ENCODE assay signal across 8 cellular contexts in genomic region chr2:219205981-219206441, GRCh38. TPM values are rescaled to one million over a fixed set of nuclear protein-coding genes. Genes with fewer than 3 reads are reported as not detected.
DNase-seq lines count a peak whose midpoint lies in the region; ATAC-seq, FAIRE-seq and TF ChIP-seq lines count a peak whose summit lies in the region.

No MANE protein-coding gene starts in this region.

- SMC1A ChIA-PET in GM12878 (lab: Charles Lee; ENCODE audit: uncharacterized antibody, unreplicated experiment): interaction anchor here (1.0 to 3.1 kb wide), 11 partner anchors 10 to 90 kb away, joined by 3 to 14 read pairs (median 6); partner anchors contain the start of genes ABCB6, CNPPD1 and SLC23A3

- H2BK15ac ChIP-seq in mesendoderm (replicated peaks; ENCODE audit: low read depth): no peak overlapping the region

- no peak for TF ChIP-seq POLR2A in GM12878 (IDR thresholded peaks at IDR 0.05; ENCODE audit: low read depth, low read length)

- H3K18ac ChIP-seq in mesendoderm (ENCODE audit: low read length): no peak overlapping the region

- H3K4me1 ChIP-seq in GM12878 (ENCODE audit: control insufficient read depth, insufficient read depth, low read length) (peaks cover 8% of the 10 kb centered on the region), mesendoderm (ENCODE audit: control insufficient read depth, low read depth, low read length) (peaks cover 4% of the 10 kb centered on the region)

- DNase-seq in GM19239 (ENCODE audit: insufficient read length, low spot score) (no peak), GM12878 (ENCODE audit: low read depth, low spot score) (no peak), mesendoderm (no peak), foreskin melanocyte (no peak), NCI-H1048 (lab: John Stamatoyannopoulos, UW) (no peak), NCI-H146 treated with DMSO at 0.1 percent for 48 hours (lab: John Stamatoyannopoulos, UW; ENCODE audit: unreplicated experiment) (no peak)
- no peak for DNase-seq in stimulated activated CD4-positive, alpha-beta T cell treated with anti-CD3 and anti-CD28 coated beads, Interleukin-1b, Interleukin-23, amount 100 ng/mL, for 48 hours

- peak; percentile 94 for FAIRE-seq in GM19239 (lab: Jason Lieb, UNC)
- FAIRE-seq in GM12878 (lab: Jason Lieb, UNC): no peak

- TF ChIP-seq EP300 in GM12878 (IDR thresholded peaks at IDR 0.05; ENCODE audit: borderline replicate concordance in 1 of 2, control insufficient read depth in 1 of 2, low read depth in 2 of 2, low read length in 2 of 2): no peak

- H3K56ac ChIP-seq in mesendoderm (ENCODE audit: low read length): peak overlapping the region; percentile 75

- H3K4ac ChIP-seq in mesendoderm (ENCODE audit: low read depth, low read length): no peak overlapping the region

- H2BK5ac ChIP-seq in mesendoderm (ENCODE audit: low read length): no peak overlapping the region

- in situ Hi-C loops in GM12878 (cut with MboI): loop anchor here (5.0 kb wide), 1 partner anchor 34 kb away; the partner anchor contains the start of gene SLC23A3

- H3K23ac ChIP-seq in mesendoderm (ENCODE audit: low read length): no peak overlapping the region

- no peak for TF ChIP-seq RAD21 in GM12878 (IDR thresholded peaks at IDR 0.05; ENCODE audit: insufficient read depth, low read depth, low read length)

- BruUV-seq in GM12878 (replicated peaks; lab: Mats Ljungman, UMichigan): TSS peak; percentile 94

- no peak overlapping the region for H4K8ac ChIP-seq in mesendoderm (ENCODE audit: low read depth, low read length)

- no peaks in the 10 kb centered on the region for H4K20me1 ChIP-seq in GM12878 (ENCODE audit: control insufficient read depth, insufficient read depth)

- H3K4me2 ChIP-seq in GM12878 (ENCODE audit: control insufficient read depth, insufficient read depth) (peak overlapping the region; percentile 84), mesendoderm (ENCODE audit: low read length) (peak overlapping the region; percentile 47)

- H4K5ac ChIP-seq in mesendoderm (ENCODE audit: low read length): no peak overlapping the region

- H3K4me3 ChIP-seq in GM12878: peak overlapping the region; percentile 50
- H3K4me3 ChIP-seq in mesendoderm (ENCODE audit: low read length): peak overlapping the region; percentile 0

- intact Hi-C loops in GM12878 (cut with micrococcal nuclease; ENCODE audit: unreplicated experiment): loop anchor here (2.0 to 5.0 kb wide), 2 partner anchors 29 to 71 kb away; partner anchors contain the start of genes CNPPD1 and DNAJB2

- no peak for TF ChIP-seq CTCF in GM12878 (IDR thresholded peaks at IDR 0.05 in 2 of 3, conservative IDR thresholded peaks at IDR 0.05 in 1 of 3; ENCODE audit: control insufficient read depth in 2 of 3, extremely low read depth in 1 of 3, insufficient read depth in 1 of 3, low read depth in 3 of 3, low read length in 3 of 3)

- no peak overlapping the region for H2AK5ac ChIP-seq in mesendoderm (ENCODE audit: low read length)

- no peaks in the 10 kb centered on the region for H3K9me3 ChIP-seq in GM12878 (replicated peaks; ENCODE audit: control insufficient read depth, insufficient read depth, low read length)

- H3K27me3 ChIP-seq in GM12878 (replicated peaks in 1 of 2; ENCODE audit: control insufficient read depth in 2 of 2, insufficient read depth in 2 of 2, low read length in 1 of 2) (no peaks in the 10 kb centered on the region), mesendoderm (ENCODE audit: insufficient read depth, low read length, poor library complexity) (no peaks in the 10 kb centered on the region)

- peak overlapping the region; percentile 69 for H3K27ac ChIP-seq in GM12878 (ENCODE audit: control insufficient read depth, insufficient read depth)
- H3K27ac ChIP-seq in mesendoderm (ENCODE audit: low read depth, low read length): peak overlapping the region; percentile 7

- H3K9ac ChIP-seq in GM12878 (ENCODE audit: control insufficient read depth, insufficient read depth, low read length) (peak overlapping the region; percentile 67), mesendoderm (ENCODE audit: low read length) (peak overlapping the region; percentile 55)

- H2BK120ac ChIP-seq in mesendoderm (ENCODE audit: low read depth, low read length): no peak overlapping the region

- CTCF ChIA-PET in GM12878 (lab: Yijun Ruan, JAX): interaction anchor here (0.6 to 2.1 kb wide), 15 partner anchors 8 to 456 kb away, joined by 3 to 19 read pairs (median 4); partner anchors contain the start of genes ANKZF1, ATG9A, CNPPD1 and NHEJ1

- H3K79me2 ChIP-seq in GM12878 (ENCODE audit: control insufficient read depth, insufficient read depth, low read length) (no peaks in the 10 kb centered on the region; the same call in 1 of the 2 replicates), mesendoderm (ENCODE audit: control insufficient read depth, insufficient read depth, low read length) (no peaks in the 10 kb centered on the region)

- POLR2A ChIA-PET in GM12878 (lab: Charles Lee): interaction anchor here (0.6 to 4.0 kb wide), 19 partner anchors 11 to 634 kb away, joined by 3 to 47 read pairs (median 6); partner anchors contain the start of genes ANKZF1, ATG9A, CNPPD1 and DNPEP

- WGBS in GM12878 (ENCODE audit: insufficient coverage, insufficient replicate concordance, low lambda C conversion rate, missing lambda C conversion rate): 11% methylated on average over 10 of the region's 10 CpGs
- no CpG with 5 or more reads among the region's 10 CpGs for WGBS in mesendoderm (ENCODE audit: extremely low coverage, insufficient coverage, low lambda C conversion rate)

- H2AFZ ChIP-seq in GM12878 (ENCODE audit: control insufficient read depth, low read depth, low read length): peak overlapping the region; percentile 96

- H3K79me1 ChIP-seq in mesendoderm (ENCODE audit: low read length): no peaks in the 10 kb centered on the region

- ATAC-seq in HG03103 (IDR thresholded peaks at IDR 0.05; ENCODE audit: low read depth, unreplicated experiment): peak; percentile 32
- ATAC-seq in GM12878: peak; percentile 62

- RAD21 ChIA-PET in GM12878 (lab: Charles Lee; ENCODE audit: unreplicated experiment): interaction anchor here (0.7 to 2.9 kb wide), 14 partner anchors 9 to 88 kb away, joined by 3 to 21 read pairs (median 6); partner anchors contain the start of genes CNPPD1, DNAJB2, GLB1L and SLC23A3

- peaks cover 0 to 4% of the 10 kb centered on the region in 2 experiments; a peak in 1 of 4 replicates for H3K36me3 ChIP-seq in GM12878 (ENCODE audit: control insufficient read depth in 2 of 2, insufficient read depth in 2 of 2, low read length in 1 of 2)
- no peaks in the 10 kb centered on the region for H3K36me3 ChIP-seq in mesendoderm (ENCODE audit: control insufficient read depth, insufficient read depth, low read length)

RNA-seq across cellular contexts. Expression of gene ZFAND2B, which starts 0.6 kb away (rescaled TPM):
- 12.3 and 15.3 TPM in 2 replicates for total RNA-seq in GM12878 (2013; cell fraction: nucleolus; rRNA removed)
- total RNA-seq in GM12878 (2014; rRNA removed): 24.7 and 28.1 TPM in 2 replicates
- 13.8 and 14.8 TPM in 2 replicates for total RNA-seq in GM12878 (2014; rRNA removed; fragmentation: Illumina TruSeq; extraction: Trizol)
- 23.1 and 26.8 TPM in 2 replicates for total RNA-seq in GM12878 (2021)
- polyA plus RNA-seq in GM12878 (2011; ENCODE audit: low read depth): 10.0 TPM
- 13.4 and 21.4 TPM in 2 replicates for polyA plus RNA-seq in GM12878 (2011; rRNA removed)
- polyA plus RNA-seq in GM12878 (2011; cell fraction: cytosol; rRNA removed): 37.3 and 47.5 TPM in 2 replicates
- 72.2 and 87.3 TPM in 2 replicates for polyA plus RNA-seq in GM12878 (2011; cell fraction: nucleus; rRNA removed)
- polyA plus RNA-seq in GM12878 (2012): 17.6 and 24.6 TPM in 2 replicates
- 14.3 and 18.7 TPM in 2 replicates for polyA plus RNA-seq in GM12878 (2014; fragmentation: Illumina TruSeq; extraction: Trizol)
- polyA plus RNA-seq in GM12878 (2014; fragmentation: Nextera tagmentation; extraction: Ambion mirVana): 10 to 100 TPM in 1 of 2 experiments, 1 to 10 TPM in 1; 5.4 to 10.7 TPM
- 26.8 and 28.3 TPM in 2 replicates for polyA plus RNA-seq in GM12878 (2014; rRNA removed)
- 10 to 100 TPM; 23.4 to 26.7 TPM for polyA plus RNA-seq in GM12878 (2016; fragmentation: Nextera tagmentation; extraction: Ambion mirVana)
- 24.4 and 33.8 TPM in 2 replicates for polyA minus RNA-seq in GM12878 (2011; rRNA and poly(A)+ RNA removed)
- 4.9 and 7.0 TPM in 2 replicates for polyA minus RNA-seq in GM12878 (2011; cell fraction: cytosol; rRNA and poly(A)+ RNA removed)
- 17.4 and 24.7 TPM in 2 replicates for polyA minus RNA-seq in GM12878 (2011; cell fraction: nucleus; rRNA and poly(A)+ RNA removed)
- 15.2 TPM for polyA plus RNA-seq in mesendoderm (2013, experiment 1 of 2)
- 16.0 TPM for polyA plus RNA-seq in mesendoderm (2013, experiment 2 of 2)

RNA-seq across cellular contexts. Expression of gene ABCB6, which starts 12.7 kb away (rescaled TPM):
- 40.5 and 41.4 TPM in 2 replicates for total RNA-seq in GM12878 (2013; cell fraction: nucleolus; rRNA removed)
- 15.4 and 16.9 TPM in 2 replicates for total RNA-seq in GM12878 (2014; rRNA removed)
- 8.8 TPM in 2 replicates for total RNA-seq in GM12878 (2014; rRNA removed; fragmentation: Illumina TruSeq; extraction: Trizol)
- 13.2 and 13.9 TPM in 2 replicates for total RNA-seq in GM12878 (2021)
- polyA plus RNA-seq in GM12878 (2011; ENCODE audit: low read depth): 11.6 TPM
- 9.7 and 21.8 TPM in 2 replicates for polyA plus RNA-seq in GM12878 (2011; rRNA removed)
- 10.1 and 12.4 TPM in 2 replicates for polyA plus RNA-seq in GM12878 (2011; cell fraction: cytosol; rRNA removed)
- 84.9 and 122 TPM in 2 replicates for polyA plus RNA-seq in GM12878 (2011; cell fraction: nucleus; rRNA removed)
- 20.7 and 25.0 TPM in 2 replicates for polyA plus RNA-seq in GM12878 (2012)
- 9.8 and 14.3 TPM in 2 replicates for polyA plus RNA-seq in GM12878 (2014; fragmentation: Illumina TruSeq; extraction: Trizol)
- 10 to 100 TPM in 1 of 2 experiments, 1 to 10 TPM in 1; 2.3 to 10.1 TPM for polyA plus RNA-seq in GM12878 (2014; fragmentation: Nextera tagmentation; extraction: Ambion mirVana)
- polyA plus RNA-seq in GM12878 (2014; rRNA removed): 9.8 and 14.6 TPM in 2 replicates
- polyA plus RNA-seq in GM12878 (2016; fragmentation: Nextera tagmentation; extraction: Ambion mirVana): 10 to 100 TPM; 20.0 to 22.1 TPM
- 19.2 and 24.5 TPM in 2 replicates for polyA minus RNA-seq in GM12878 (2011; rRNA and poly(A)+ RNA removed)
- 6.9 and 7.4 TPM in 2 replicates for polyA minus RNA-seq in GM12878 (2011; cell fraction: cytosol; rRNA and poly(A)+ RNA removed)
- polyA minus RNA-seq in GM12878 (2011; cell fraction: nucleus; rRNA and poly(A)+ RNA removed): 27.6 and 43.4 TPM in 2 replicates
- 13.4 TPM for polyA plus RNA-seq in mesendoderm (2013, experiment 1 of 2)
- polyA plus RNA-seq in mesendoderm (2013, experiment 2 of 2): 13.1 TPM

RNA-seq across cellular contexts. Expression of gene ATG9A, which starts 23.4 kb away (rescaled TPM):
- total RNA-seq in GM12878 (2013; cell fraction: nucleolus; rRNA removed): 47.0 and 56.4 TPM in 2 replicates
- 11.6 and 13.1 TPM in 2 replicates for total RNA-seq in GM12878 (2014; rRNA removed)
- 8.1 and 9.8 TPM in 2 replicates for total RNA-seq in GM12878 (2014; rRNA removed; fragmentation: Illumina TruSeq; extraction: Trizol)
- total RNA-seq in GM12878 (2021): 20.8 and 22.9 TPM in 2 replicates
- polyA plus RNA-seq in GM12878 (2011; ENCODE audit: low read depth): 18.2 TPM
- 20.7 and 37.5 TPM in 2 replicates for polyA plus RNA-seq in GM12878 (2011; rRNA removed)
- 36.4 and 42.2 TPM in 2 replicates for polyA plus RNA-seq in GM12878 (2011; cell fraction: cytosol; rRNA removed)
- polyA plus RNA-seq in GM12878 (2011; cell fraction: nucleus; rRNA removed): 82.8 and 114 TPM in 2 replicates
- polyA plus RNA-seq in GM12878 (2012): 17.8 and 19.3 TPM in 2 replicates
- 10.3 and 12.5 TPM in 2 replicates for polyA plus RNA-seq in GM12878 (2014; fragmentation: Illumina TruSeq; extraction: Trizol)
- polyA plus RNA-seq in GM12878 (2014; fragmentation: Nextera tagmentation; extraction: Ambion mirVana): under 1 TPM in 1 of 2 experiments, not detected in 1; 0.16 TPM
- polyA plus RNA-seq in GM12878 (2014; rRNA removed): 14.6 and 16.9 TPM in 2 replicates
- 10 to 100 TPM; 20.2 to 22.7 TPM for polyA plus RNA-seq in GM12878 (2016; fragmentation: Nextera tagmentation; extraction: Ambion mirVana)
- 47.1 and 50.0 TPM in 2 replicates for polyA minus RNA-seq in GM12878 (2011; rRNA and poly(A)+ RNA removed)
- polyA minus RNA-seq in GM12878 (2011; cell fraction: cytosol; rRNA and poly(A)+ RNA removed): 15.2 and 19.5 TPM in 2 replicates
- 38.7 and 45.6 TPM in 2 replicates for polyA minus RNA-seq in GM12878 (2011; cell fraction: nucleus; rRNA and poly(A)+ RNA removed)
- polyA plus RNA-seq in mesendoderm (2013, experiment 1 of 2): 26.5 TPM
- polyA plus RNA-seq in mesendoderm (2013, experiment 2 of 2): 26.9 TPM

RNA-seq across cellular contexts. Expression of gene ANKZF1, which starts 23.6 kb away (rescaled TPM):
- 438 and 460 TPM in 2 replicates for total RNA-seq in GM12878 (2013; cell fraction: nucleolus; rRNA removed)
- total RNA-seq in GM12878 (2014; rRNA removed) (34.2 and 40.6 TPM in 2 replicates), GM12878 (2014; rRNA removed; fragmentation: Illumina TruSeq; extraction: Trizol) (20.3 TPM in 2 replicates), GM12878 (2021) (35.3 and 39.2 TPM in 2 replicates)
- 34.5 TPM for polyA plus RNA-seq in GM12878 (2011; ENCODE audit: low read depth)
- polyA plus RNA-seq in GM12878 (2011; rRNA removed) (102 and 104 TPM in 2 replicates), GM12878 (2014; fragmentation: Illumina TruSeq; extraction: Trizol) (17.8 and 23.6 TPM in 2 replicates), GM12878 (2014; fragmentation: Nextera tagmentation; extraction: Ambion mirVana) (1 to 10 TPM; 3.1 to 5.0 TPM), GM12878 (2014; rRNA removed) (48.1 and 49.5 TPM in 2 replicates), GM12878 (2016; fragmentation: Nextera tagmentation; extraction: Ambion mirVana) (10 to 100 TPM; 35.8 to 36.6 TPM)
- 59.3 and 61.2 TPM in 2 replicates for polyA plus RNA-seq in GM12878 (2011; cell fraction: cytosol; rRNA removed)
- 590 and 828 TPM in 2 replicates for polyA plus RNA-seq in GM12878 (2011; cell fraction: nucleus; rRNA removed)
- polyA plus RNA-seq in GM12878 (2012): 59.1 and 92.4 TPM in 2 replicates
- 65.4 and 72.9 TPM in 2 replicates for polyA minus RNA-seq in GM12878 (2011; rRNA and poly(A)+ RNA removed)
- 22.0 and 24.3 TPM in 2 replicates for polyA minus RNA-seq in GM12878 (2011; cell fraction: cytosol; rRNA and poly(A)+ RNA removed)
- polyA minus RNA-seq in GM12878 (2011; cell fraction: nucleus; rRNA and poly(A)+ RNA removed): 177 and 185 TPM in 2 replicates
- 19.4 TPM for polyA plus RNA-seq in mesendoderm (2013, experiment 1 of 2)
- polyA plus RNA-seq in mesendoderm (2013, experiment 2 of 2): 19.2 TPM

RNA-seq across cellular contexts. Expression of gene RETREG2, which starts 27.9 kb away (rescaled TPM):
- 46.6 and 56.9 TPM in 2 replicates for total RNA-seq in GM12878 (2013; cell fraction: nucleolus; rRNA removed)
- total RNA-seq in GM12878 (2014; rRNA removed) (35.5 and 35.9 TPM in 2 replicates), GM12878 (2014; rRNA removed; fragmentation: Illumina TruSeq; extraction: Trizol) (22.4 and 24.3 TPM in 2 replicates), GM12878 (2021) (50.8 and 53.4 TPM in 2 replicates)
- polyA plus RNA-seq in GM12878 (2011; ENCODE audit: low read depth): 25.8 TPM
- polyA plus RNA-seq in GM12878 (2011; rRNA removed) (54.9 and 72.0 TPM in 2 replicates), GM12878 (2014; fragmentation: Illumina TruSeq; extraction: Trizol) (28.4 and 31.5 TPM in 2 replicates), GM12878 (2014; fragmentation: Nextera tagmentation; extraction: Ambion mirVana) (10 to 100 TPM; 10.1 to 25.2 TPM), GM12878 (2014; rRNA removed) (31.4 and 38.1 TPM in 2 replicates), GM12878 (2016; fragmentation: Nextera tagmentation; extraction: Ambion mirVana) (10 to 100 TPM; 19.5 to 21.1 TPM)
- polyA plus RNA-seq in GM12878 (2011; cell fraction: cytosol; rRNA removed): 80.0 and 82.2 TPM in 2 replicates
- 94.5 and 107 TPM in 2 replicates for polyA plus RNA-seq in GM12878 (2011; cell fraction: nucleus; rRNA removed)
- polyA plus RNA-seq in GM12878 (2012): 41.6 and 44.1 TPM in 2 replicates
- 103 and 115 TPM in 2 replicates for polyA minus RNA-seq in GM12878 (2011; rRNA and poly(A)+ RNA removed)
- polyA minus RNA-seq in GM12878 (2011; cell fraction: cytosol; rRNA and poly(A)+ RNA removed): 19.8 and 20.3 TPM in 2 replicates
- polyA minus RNA-seq in GM12878 (2011; cell fraction: nucleus; rRNA and poly(A)+ RNA removed): 64.7 and 83.1 TPM in 2 replicates
- 25.3 TPM for polyA plus RNA-seq in mesendoderm (2013, experiment 1 of 2)
- polyA plus RNA-seq in mesendoderm (2013, experiment 2 of 2): 26.0 TPM
